Comparison of ENCODE assay signal across 1 cellular context in genomic region chr2:109632158-109632789, GRCh38.
A peak's percentile ranks its signal among the peaks of the same experiment; 100 is the strongest.
TF ChIP-seq lines count a peak whose summit lies in the region.

No MANE protein-coding gene starts in this region.

TF ChIP-seq in HepG2, 621 proteins besides CTCF, POLR2A, EP300 and RAD21 (continued from another document and continues in another):
- TF ChIP-seq TIGD3 (CRISPR knock-in tag; IDR thresholded peaks at IDR 0.05; ENCODE audit: borderline replicate concordance) (no peak), ZBTB49 (CRISPR knock-in tag; IDR thresholded peaks at IDR 0.05; ENCODE audit: borderline replicate concordance) (no peak), ZNF235 (CRISPR knock-in tag; IDR thresholded peaks at IDR 0.05; ENCODE audit: borderline replicate concordance) (0 out of 2 replicates have a peak, but pooled peaks have one; percentile 53), HCFC1 (IDR thresholded peaks at IDR 0.05; ENCODE audit: low read depth, low read length) (no peak), NKX3-1 (CRISPR knock-in tag; IDR thresholded peaks at IDR 0.05) (no peak), ZNF205 (CRISPR knock-in tag; IDR thresholded peaks at IDR 0.05) (no peak), TOE1 (CRISPR knock-in tag; IDR thresholded peaks at IDR 0.05) (peak; percentile 53; the same call in 1 of the 2 replicates), DBP (CRISPR knock-in tag; IDR thresholded peaks at IDR 0.05; ENCODE audit: not compliant biosample characterization) (no peak), ZNF740 (CRISPR knock-in tag; IDR thresholded peaks at IDR 0.05) (no peak), PLSCR1 (CRISPR knock-in tag; IDR thresholded peaks at IDR 0.05; ENCODE audit: borderline replicate concordance) (no peak), EED (CRISPR knock-in tag; IDR thresholded peaks at IDR 0.05) (no peak), ZZZ3 (CRISPR knock-in tag; IDR thresholded peaks at IDR 0.05; ENCODE audit: borderline replicate concordance) (no peak; the same call in 1 of the 2 replicates), ATF1 (CRISPR knock-in tag; IDR thresholded peaks at IDR 0.05) (no peak), SRSF1 (optimal IDR thresholded peaks at IDR 0.05; ENCODE audit: low read depth, low read length) (no peak), THAP8 (CRISPR knock-in tag; IDR thresholded peaks at IDR 0.05; ENCODE audit: borderline replicate concordance) (no peak), AGO2 (optimal IDR thresholded peaks at IDR 0.05; ENCODE audit: low read depth, low read length) (no peak), YEATS2 (CRISPR knock-in tag; IDR thresholded peaks at IDR 0.05; ENCODE audit: borderline replicate concordance) (0 out of 2 replicates have a peak, but pooled peaks have one; percentile 31), ZNF354B (CRISPR knock-in tag; IDR thresholded peaks at IDR 0.05) (peak; percentile 39; the same call in 1 of the 2 replicates), SIN3B (IDR thresholded peaks at IDR 0.05; ENCODE audit: low read length) (no peak), ZNF749 (CRISPR knock-in tag; IDR thresholded peaks at IDR 0.05; ENCODE audit: borderline replicate concordance) (no peak), PRDM10 (CRISPR knock-in tag; IDR thresholded peaks at IDR 0.05; ENCODE audit: low read depth) (peak; percentile 70), PHF5A (CRISPR knock-in tag; IDR thresholded peaks at IDR 0.05; ENCODE audit: low read depth, unreplicated experiment) (peak; percentile 59), ZSCAN31 (CRISPR knock-in tag; IDR thresholded peaks at IDR 0.05; ENCODE audit: low read depth) (0 out of 2 replicates have a peak, but pooled peaks have one; percentile 57), ZNF20 (CRISPR knock-in tag; IDR thresholded peaks at IDR 0.05) (no peak), TCF7 (IDR thresholded peaks at IDR 0.05; ENCODE audit: low read depth) (no peak; the same call in 1 of the 2 replicates), SETDB1 (CRISPR knock-in tag; IDR thresholded peaks at IDR 0.05; ENCODE audit: borderline replicate concordance) (no peak), THAP7 (CRISPR knock-in tag; IDR thresholded peaks at IDR 0.05) (no peak), FOXK1 (CRISPR knock-in tag; IDR thresholded peaks at IDR 0.05; ENCODE audit: borderline replicate concordance, low read depth) (peak; percentile 55; the same call in 1 of the 2 replicates), KLF11 (CRISPR knock-in tag; IDR thresholded peaks at IDR 0.05) (no peak; the same call in 1 of the 2 replicates), MTF2 (CRISPR knock-in tag; IDR thresholded peaks at IDR 0.05; ENCODE audit: borderline replicate concordance) (no peak), RBM22 (optimal IDR thresholded peaks at IDR 0.05; ENCODE audit: low read length) (no peak), ZNF160 (CRISPR knock-in tag; IDR thresholded peaks at IDR 0.05) (0 out of 2 replicates have a peak, but pooled peaks have one; percentile 46), ZNF318 (CRISPR knock-in tag; IDR thresholded peaks at IDR 0.05) (no peak), ZBTB2 (CRISPR knock-in tag; IDR thresholded peaks at IDR 0.05; ENCODE audit: low read depth) (no peak), ZMYM3 (CRISPR knock-in tag; IDR thresholded peaks at IDR 0.05) (peak; percentile 85; the same call in 1 of the 2 replicates), NCOA5 (CRISPR knock-in tag; IDR thresholded peaks at IDR 0.05) (no peak), GATA4 (IDR thresholded peaks at IDR 0.05; ENCODE audit: borderline replicate concordance, low read depth) (no peak), ZNF121 (CRISPR knock-in tag; IDR thresholded peaks at IDR 0.05) (no peak; the same call in 1 of the 2 replicates), ERF (CRISPR knock-in tag; IDR thresholded peaks at IDR 0.05) (peak; percentile 89), MLLT10 (CRISPR knock-in tag; IDR thresholded peaks at IDR 0.05) (no peak), HOXA5 (CRISPR knock-in tag; IDR thresholded peaks at IDR 0.05) (no peak; the same call in 1 of the 2 replicates), PHF21A (CRISPR knock-in tag; IDR thresholded peaks at IDR 0.05) (peak; percentile 92)
